In the genomic region with DNA sequence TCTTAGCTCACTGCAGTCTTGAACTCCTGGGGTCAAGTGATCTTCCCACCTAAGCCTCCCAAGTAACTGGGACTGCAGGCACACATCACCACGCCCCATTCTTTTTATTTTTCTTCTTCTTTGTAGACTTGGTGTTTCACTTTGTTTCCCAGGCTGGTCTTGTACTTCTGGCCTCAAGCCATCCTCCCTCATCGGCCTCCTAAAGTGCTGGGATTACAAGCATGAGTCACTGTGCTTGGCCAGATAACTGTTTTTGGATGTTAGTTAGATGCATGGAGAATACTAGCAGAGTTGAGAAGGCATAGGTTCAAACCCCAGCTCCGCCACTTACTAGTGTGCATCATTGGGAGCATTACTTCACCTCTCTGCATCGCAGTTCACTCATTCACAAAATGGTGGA, we compare ENCODE assay signal across 18 cellular contexts.
DNase-seq lines count a peak whose midpoint lies in the region; ATAC-seq, FAIRE-seq and TF ChIP-seq lines count a peak whose summit lies in the region.
"Had no signal": no experiment of that assay in that cellular context is flagged by ENCODE, and none has a peak within 500 bp of the region (broad histone marks: within the 10 kb centered on the region; RNA-seq: fewer than 3 reads in every experiment).

No MANE protein-coding gene starts in this region.

- no peak for TF ChIP-seq CTCF in D721Med (IDR thresholded peaks at IDR 0.05; ENCODE audit: insufficient read depth, missing control alignments)
- TF ChIP-seq CTCF in cardiac fibroblast (IDR thresholded peaks at IDR 0.05; ENCODE audit: low read depth, low read length) = no peak
- no peak for TF ChIP-seq CTCF in fibroblast of the aortic adventitia (IDR thresholded peaks at IDR 0.05; ENCODE audit: insufficient read depth, low read length)

- no peak for ATAC-seq in left cardiac atrium
- no peak for ATAC-seq in HG03108 (IDR thresholded peaks at IDR 0.05; ENCODE audit: unreplicated experiment)
- ATAC-seq: GM23338, K562 had no signal

- H3K4me3 ChIP-seq in cardiac fibroblast (replicated peaks in 1 of 2; ENCODE audit: low read depth in 2 of 2, low read length in 2 of 2) = no peak overlapping the region
- H3K4me3 ChIP-seq in fibroblast of the aortic adventitia (ENCODE audit: low read depth, low read length) = no peak overlapping the region
- H3K4me3 ChIP-seq: BLaER1 treated with 17β-estradiol and CSF1 and Interleukin-3, amounts not matched to agents 10 nM and 100 nM; GM23338; K562 had no signal

- DNase-seq in D721Med (ENCODE audit: insufficient read length, low spot score) (no peak), HT1080 (ENCODE audit: low read depth) (peak; percentile 26), cardiac fibroblast (ENCODE audit: low read depth in 2 of 2) (peak; percentile 22 to 42), fibroblast of the aortic adventitia (ENCODE audit: low read depth) (peak; percentile 47), T-helper 1 cell (no peak), left cardiac atrium (no peak)
- DNase-seq: 8988T; AML-193; CD4-positive, CD25-positive, alpha-beta regulatory T cell; DMS 273 treated with DMSO at 0.1 percent for 48 hours; EL; H7 had no signal

- peak; percentile 98 for FAIRE-seq in D721Med (lab: Jason Lieb, UNC)
- FAIRE-seq: G401.6, GM12891, K562 had no signal

- intact Hi-C loops in left cardiac atrium (cut with DNase I) = no loop called here

Comparison
In these comparisons a context has a peak if more than half of its experiments do, and no peak if none do; other contexts are left out.
1. DNase-seq: peak in HT1080 (single experiment), cardiac fibroblast (2 of 2) and fibroblast of the aortic adventitia (single experiment); none in D721Med (single experiment), T-helper 1 cell (0 of 5) and left cardiac atrium (single experiment).